ENCODE assay signal across 21 cellular contexts in genomic region chr6:99761701-99762100, GRCh38.
DNase-seq lines count a peak whose midpoint lies in the region; ATAC-seq and TF ChIP-seq lines count a peak whose summit lies in the region.
"Had no signal": no experiment of that assay in that cellular context is flagged by ENCODE, and none has a peak within 500 bp of the region (broad histone marks: within the 10 kb centered on the region; RNA-seq: fewer than 3 reads in every experiment).

No MANE protein-coding gene starts in this region.

- no peaks in the 10 kb centered on the region for H3K36me3 Mint-ChIP-seq in HFFc6 (ENCODE audit: low read depth)
- H3K36me3 Mint-ChIP-seq in activated CD8-positive, alpha-beta T cell treated with anti-CD3 and anti-CD28 coated beads, Interleukin-2, amount 10 ng/mL, durations not matched to agents 7 days and 5 days (ENCODE audit: low read depth) = no peaks in the 10 kb centered on the region

- DNase-seq in NCI-H1105 treated with DMSO at 0.1 percent for 48 hours (lab: John Stamatoyannopoulos, UW) = peak; percentile 10
- no peak for DNase-seq in NCI-H1105 (lab: John Stamatoyannopoulos, UW)
- DNase-seq in HFFc6 = peak; percentile 0
- peak; percentile 58 for DNase-seq in NCI-H774 (lab: John Stamatoyannopoulos, UW)
- peak; percentile 11 for DNase-seq in pons (ENCODE audit: low spot score)
- no peak for DNase-seq in left colon
- DNase-seq in activated CD8-positive, alpha-beta T cell treated with anti-CD3 and anti-CD28 coated beads, Interleukin-2, amount 10 ng/mL, durations not matched to agents 7 days and 5 days = no peak
- no peak for DNase-seq in vagina (ENCODE audit: extremely low spot score in 2 of 2)
- DNase-seq: 8988T, ACHN, Calu3, DMS79 treated with DMSO at 0.1 percent for 48 hours, GF-D8, GOT3, KBM-7, MM.1S, NCI-H1436, NCI-H2107, NCI-H524 treated with DMSO at 0.1 percent for 48 hours, Right ventricle myocardium superior had no signal

- H3K4me3 Mint-ChIP-seq in HFFc6 = no peak overlapping the region
- H3K4me3 Mint-ChIP-seq in activated CD8-positive, alpha-beta T cell treated with anti-CD3 and anti-CD28 coated beads, Interleukin-2, amount 10 ng/mL, durations not matched to agents 7 days and 5 days = no peak overlapping the region

- H3K27me3 ChIP-seq in vagina = no peaks in the 10 kb centered on the region

- no peak for TF ChIP-seq POLR2A in vagina (IDR thresholded peaks at IDR 0.05)

- intact Hi-C loops in left colon (cut with DNase I, micrococcal nuclease) = no loop called here
- intact Hi-C loops in vagina (cut with DNase I) = no loop called here

- H3K27ac Mint-ChIP-seq in HFFc6 = no peak overlapping the region
- H3K27ac Mint-ChIP-seq in activated CD8-positive, alpha-beta T cell treated with anti-CD3 and anti-CD28 coated beads, Interleukin-2, amount 10 ng/mL, durations not matched to agents 7 days and 5 days = no peak overlapping the region

- POLR2A ChIA-PET in activated CD8-positive, alpha-beta T cell treated with anti-CD3 and anti-CD28 coated beads, Interleukin-2, amount 10 ng/mL, durations not matched to agents 7 days and 5 days (lab: Charles Lee) = no interaction called here

- peaks cover 3% of the 10 kb centered on the region; the same call in 1 of the 2 replicates for H3K27me3 Mint-ChIP-seq in HFFc6 (ENCODE audit: insufficient read depth)
- H3K27me3 Mint-ChIP-seq in activated CD8-positive, alpha-beta T cell treated with anti-CD3 and anti-CD28 coated beads, Interleukin-2, amount 10 ng/mL, durations not matched to agents 7 days and 5 days (ENCODE audit: low read depth) = peaks cover 4% of the 10 kb centered on the region

- no peak overlapping the region for H3K27ac ChIP-seq in vagina

- CTCF ChIA-PET in activated CD8-positive, alpha-beta T cell treated with anti-CD3 and anti-CD28 coated beads, Interleukin-2, amount 10 ng/mL, durations not matched to agents 7 days and 5 days (lab: Charles Lee) = interaction anchor here (1.4 kb wide), 1 partner anchor 106 kb away, joined by 5 read pairs; no protein-coding TSS in a partner anchor

- TF ChIP-seq CTCF in HFFc6 (IDR thresholded peaks at IDR 0.05) = no peak
- no peak for TF ChIP-seq CTCF in vagina (IDR thresholded peaks at IDR 0.05)

- H3K4me1 Mint-ChIP-seq in HFFc6 (ENCODE audit: low read depth) = no peaks in the 10 kb centered on the region
- no peaks in the 10 kb centered on the region for H3K4me1 Mint-ChIP-seq in activated CD8-positive, alpha-beta T cell treated with anti-CD3 and anti-CD28 coated beads, Interleukin-2, amount 10 ng/mL, durations not matched to agents 7 days and 5 days (ENCODE audit: low read depth)

- no peaks in the 10 kb centered on the region for H3K4me1 ChIP-seq in vagina
- H3K4me1 ChIP-seq: HAP-1 had no signal

- no peaks in the 10 kb centered on the region for H3K9me3 ChIP-seq in vagina
- H3K9me3 ChIP-seq: HAP-1 had no signal

- H3K4me3 ChIP-seq in vagina = no peak overlapping the region
- H3K4me3 ChIP-seq: HAP-1 had no signal

- H3K36me3 ChIP-seq in vagina = no peaks in the 10 kb centered on the region
- H3K36me3 ChIP-seq: HAP-1 had no signal

- H3K9me3 Mint-ChIP-seq in HFFc6 = no peaks in the 10 kb centered on the region
- H3K9me3 Mint-ChIP-seq in activated CD8-positive, alpha-beta T cell treated with anti-CD3 and anti-CD28 coated beads, Interleukin-2, amount 10 ng/mL, durations not matched to agents 7 days and 5 days (ENCODE audit: insufficient read depth) = no peaks in the 10 kb centered on the region

- ATAC-seq in left colon = no peak
- ATAC-seq in activated CD8-positive, alpha-beta T cell treated with anti-CD3 and anti-CD28 coated beads, Interleukin-2, amount 10 ng/mL, durations not matched to agents 7 days and 5 days = no peak

Comparison
In these comparisons a context has a peak if more than half of its experiments do, and no peak if none do; other contexts are left out.
1. DNase-seq: peak in NCI-H1105 treated with DMSO at 0.1 percent for 48 hours (single experiment), HFFc6 (single experiment), NCI-H774 (single experiment) and pons (single experiment); none in NCI-H1105 (single experiment), left colon (0 of 2), activated CD8-positive, alpha-beta T cell treated with anti-CD3 and anti-CD28 coated beads, Interleukin-2, amount 10 ng/mL, durations not matched to agents 7 days and 5 days (single experiment) and vagina (0 of 2).